19 cellular contexts compared by ENCODE assay signal in the genomic region with DNA sequence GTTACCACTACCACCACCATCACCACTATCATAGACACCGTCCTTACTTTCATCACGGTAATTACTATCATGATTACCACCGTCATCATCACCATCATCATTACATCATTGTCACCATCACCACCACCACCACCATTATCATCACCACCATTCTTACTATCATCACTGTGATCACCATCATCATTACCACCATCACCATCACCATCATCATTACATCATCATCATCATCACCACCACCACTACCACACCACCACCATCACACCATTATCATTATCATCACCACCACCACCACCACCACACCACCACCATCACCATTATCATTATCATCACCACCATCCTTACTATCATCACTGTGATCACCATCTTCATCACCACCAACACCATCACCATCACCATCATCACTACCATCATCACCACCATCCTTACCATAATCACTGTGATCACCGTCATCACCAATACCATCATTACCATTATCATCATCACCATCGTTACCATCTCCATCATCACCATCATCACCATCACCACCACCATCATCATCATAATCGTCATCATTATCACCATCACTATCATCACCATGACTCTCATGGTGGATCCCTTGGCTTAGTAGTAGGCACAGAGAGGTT.
DNase-seq lines count a peak whose midpoint lies in the region; ATAC-seq, FAIRE-seq and TF ChIP-seq lines count a peak whose summit lies in the region.
"Had no signal": no experiment of that assay in that cellular context is flagged by ENCODE, and none has a peak within 500 bp of the region (broad histone marks: within the 10 kb centered on the region; RNA-seq: fewer than 3 reads in every experiment).

No MANE protein-coding gene starts in this region.

- no peak overlapping the region for H3K9ac ChIP-seq in HepG2 (ENCODE audit: insufficient read depth, low read depth, low read length)

- POLR2A ChIA-PET in HepG2 (lab: Yijun Ruan, JAX), result no interaction called here
- POLR2A ChIA-PET in CD4-positive, alpha-beta memory T cell (lab: Charles Lee; ENCODE audit: partially characterized antibody), result no interaction called here

- H3K27ac ChIP-seq in HepG2 (ENCODE audit: extremely low read length, insufficient read depth, low read length) (no peak overlapping the region), aorta (ENCODE audit: low read depth in 1 of 2, low read length in 2 of 2) (no peak overlapping the region)
- H3K27ac ChIP-seq in CD4-positive, alpha-beta memory T cell (ENCODE audit: low read depth, low read length), result no peak overlapping the region
- H3K27ac ChIP-seq: 22Rv1 had no signal

- in situ Hi-C loops in HepG2 (cut with HindIII; ENCODE audit: extremely low pct_ligation_motif_present, low pct_unique_long_range_greater_than_20kb), result no loop called here

- no peak for TF ChIP-seq RAD21 in HepG2 (CRISPR knock-in tag; IDR thresholded peaks at IDR 0.05)

- no peaks in the 10 kb centered on the region for H3K36me3 Mint-ChIP-seq in CD4-positive, alpha-beta memory T cell

- no peaks in the 10 kb centered on the region for H3K79me2 ChIP-seq in HepG2 (ENCODE audit: insufficient read depth, low read length)

- H3K4me2 ChIP-seq in HepG2 (ENCODE audit: low read depth, low read length), result no peak overlapping the region

- H3K4me1 Mint-ChIP-seq in CD4-positive, alpha-beta memory T cell, result no peaks in the 10 kb centered on the region

- CTCF ChIA-PET in HepG2 (lab: Yijun Ruan, JAX; ENCODE audit: low intra/inter-chr PET ratio, low total read pairs), result no interaction called here
- CTCF ChIA-PET in CD4-positive, alpha-beta memory T cell (lab: Charles Lee; ENCODE audit: partially characterized antibody), result no interaction called here

- H3K27me3 Mint-ChIP-seq in CD4-positive, alpha-beta memory T cell, result peaks cover 2 to 11% of the 10 kb centered on the region in 2 donors

- TF ChIP-seq EP300 in HepG2 (IDR thresholded peaks at IDR 0.05; ENCODE audit: low read depth in 2 of 2, low read length in 2 of 2), result no peak
- no peak for TF ChIP-seq EP300 in HepG2 (CRISPR knock-in tag; IDR thresholded peaks at IDR 0.05; ENCODE audit: borderline replicate concordance)

- no peak overlapping the region for H3K4me3 ChIP-seq in HepG2 (replicated peaks in 1 of 3; ENCODE audit: insufficient read depth in 1 of 3, low read depth in 2 of 3, low read length in 3 of 3)
- no peak overlapping the region for H3K4me3 ChIP-seq in aorta (ENCODE audit: low read length in 2 of 2)
- H3K4me3 ChIP-seq in CD4-positive, alpha-beta memory T cell (ENCODE audit: low read length in 2 of 2), result no peak overlapping the region
- H3K4me3 ChIP-seq: HAP-1 had no signal

- no peak for TF ChIP-seq CTCF in HepG2 (CRISPR knock-in tag; IDR thresholded peaks at IDR 0.05)

- no peak overlapping the region for H3K4me3 Mint-ChIP-seq in CD4-positive, alpha-beta memory T cell
- H3K4me3 Mint-ChIP-seq: CD4-positive, alpha-beta T cell had no signal

- ATAC-seq in Right ventricle myocardium inferior (peak; percentile 20), Right ventricle myocardium superior (ENCODE audit: poor library complexity) (no peak), HepG2 (no peak), aorta (ENCODE audit: low FRiP score) (peak; percentile 49), GM21825 (IDR thresholded peaks at IDR 0.05; ENCODE audit: unreplicated experiment) (no peak)

- no TSS peak for BruUV-seq in HepG2 (replicated peaks; lab: Mats Ljungman, UMichigan)

- peak; percentile 65 for FAIRE-seq in colon (lab: Jason Lieb, UNC)
- peak; percentile 72 for FAIRE-seq in HepG2 (lab: Jason Lieb, UNC)

- WGBS in HepG2 (ENCODE audit: low lambda C conversion rate), result 28% methylated on average over 6 of the region's 6 CpGs
- WGBS in aorta, 2 donors, result 88 to 97% methylated on average over 6 of the region's 6 CpGs

- no peak overlapping the region for H2AFZ ChIP-seq in HepG2 (ENCODE audit: low read length)

- no peak overlapping the region for H3K27ac Mint-ChIP-seq in CD4-positive, alpha-beta memory T cell
- H3K27ac Mint-ChIP-seq: CD4-positive, alpha-beta T cell had no signal

- no peaks in the 10 kb centered on the region for H3K9me3 Mint-ChIP-seq in CD4-positive, alpha-beta memory T cell
- H3K9me3 Mint-ChIP-seq: CD4-positive, alpha-beta T cell had no signal

- H3K36me3 ChIP-seq in HepG2 (replicated peaks in 1 of 2; ENCODE audit: control insufficient read depth in 1 of 2, insufficient read depth in 2 of 2, low read length in 2 of 2) (no peaks in the 10 kb centered on the region), aorta (ENCODE audit: control insufficient read depth in 1 of 2, insufficient read depth in 2 of 2, low read length in 1 of 2) (no peaks in the 10 kb centered on the region)
- no peaks in the 10 kb centered on the region for H3K36me3 ChIP-seq in CD4-positive, alpha-beta memory T cell (ENCODE audit: insufficient read depth, low read length)
- H3K36me3 ChIP-seq: BE2C, HAP-1 had no signal

- H3K27me3 ChIP-seq in HepG2 (ENCODE audit: control insufficient read depth in 1 of 2, insufficient read depth in 2 of 2, low read length in 2 of 2), result peaks cover 3 to 9% of the 10 kb centered on the region in 2 experiments; a peak in 3 of 5 replicates
- H3K27me3 ChIP-seq in aorta (ENCODE audit: control insufficient read depth in 1 of 2, insufficient read depth in 2 of 2, low read length in 1 of 2), result no peaks in the 10 kb centered on the region
- H3K27me3 ChIP-seq in CD4-positive, alpha-beta memory T cell (ENCODE audit: insufficient read depth, low read length), result no peaks in the 10 kb centered on the region
- H3K27me3 ChIP-seq: BE2C had no signal

- H3K4me1 ChIP-seq in HepG2 (ENCODE audit: insufficient read depth, low read length) (no peaks in the 10 kb centered on the region), aorta (ENCODE audit: control insufficient read depth in 1 of 2, insufficient read depth in 2 of 2, low read length in 2 of 2) (no peaks in the 10 kb centered on the region)
- no peaks in the 10 kb centered on the region for H3K4me1 ChIP-seq in CD4-positive, alpha-beta memory T cell (ENCODE audit: insufficient read depth, low read length)
- H3K4me1 ChIP-seq: BE2C, HAP-1 had no signal

- H3K9me3 ChIP-seq in HepG2 (ENCODE audit: low read length), result 0 out of 2 replicates have a peak, but pooled peaks cover 5% of the 10 kb centered on the region
- H3K9me3 ChIP-seq in aorta (ENCODE audit: control insufficient read depth, low read length), result no peaks in the 10 kb centered on the region
- no peaks in the 10 kb centered on the region for H3K9me3 ChIP-seq in CD4-positive, alpha-beta memory T cell (ENCODE audit: control insufficient read depth in 1 of 2, low read length in 2 of 2)
- H3K9me3 ChIP-seq: BE2C, HAP-1 had no signal

- no peak for TF ChIP-seq POLR2A in HepG2 (IDR thresholded peaks at IDR 0.05; ENCODE audit: insufficient read depth in 1 of 2, low read depth in 2 of 2, low read length in 2 of 2)

- intact Hi-C loops in Right ventricle myocardium inferior (cut with DNase I) (no loop called here), Right ventricle myocardium superior (cut with DNase I) (no loop called here), HepG2 (cut with micrococcal nuclease; ENCODE audit: unreplicated experiment) (no loop called here), aorta (cut with DNase I) (no loop called here)
- intact Hi-C loops in CD4-positive, alpha-beta memory T cell (cut with micrococcal nuclease), result no loop called here

- no peaks in the 10 kb centered on the region for H4K20me1 ChIP-seq in HepG2 (ENCODE audit: insufficient read depth, low read length)

- no peak for DNase-seq in Right ventricle myocardium inferior (ENCODE audit: missing footprints)
- DNase-seq in Right ventricle myocardium superior, result no peak
- DNase-seq in HepG2 (ENCODE audit: low spot score), result no peak
- DNase-seq in aorta, result no peak
- DNase-seq in CD4-positive, alpha-beta memory T cell, result no peak
- DNase-seq in SKM-1 treated with dmso at 0.1 percent for 144 hours (lab: John Stamatoyannopoulos, UW; ENCODE audit: unreplicated experiment), result no peak
- DNase-seq: BE2C; Calu3; CD4-positive, alpha-beta T cell; DMS53; KG1; NCI-H1436; NCI-H2081; NCI-H748 treated with DMSO at 0.1 percent for 48 hours; OCI-M1 had no signal

TF ChIP-seq in HepG2, 621 proteins besides CTCF, POLR2A, EP300 and RAD21:
- TF ChIP-seq CREB1 (IDR thresholded peaks at IDR 0.05), result peak; percentile 96
- no peak for TF ChIP-seq CREB1 (CRISPR knock-in tag; IDR thresholded peaks at IDR 0.05)
- TF ChIP-seq SOX6 (IDR thresholded peaks at IDR 0.05), result 0 out of 2 replicates have a peak, but pooled peaks have one; percentile 30
- TF ChIP-seq SOX6 (CRISPR knock-in tag; IDR thresholded peaks at IDR 0.05), result no peak
- TF ChIP-seq ZNF891 (CRISPR knock-in tag; IDR thresholded peaks at IDR 0.05), result no peak
- TF ChIP-seq, protein P1, sequence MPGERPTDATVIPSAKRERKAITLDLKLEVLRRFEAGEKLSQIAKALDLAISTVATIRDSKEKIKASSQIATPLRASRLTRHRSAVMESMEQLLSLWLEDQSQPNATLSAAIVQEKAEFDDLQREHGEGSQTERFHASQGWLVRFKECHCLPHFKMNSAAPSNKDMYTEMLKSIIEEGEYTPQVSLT (CRISPR knock-in tag; IDR thresholded peaks at IDR 0.05; ENCODE audit: borderline replicate concordance, low read depth), result no peak
- TF ChIP-seq POLR2AphosphoS2 (IDR thresholded peaks at IDR 0.05; ENCODE audit: low read depth, low read length), result no peak
- TF ChIP-seq BCL6 (CRISPR knock-in tag; IDR thresholded peaks at IDR 0.05), result no peak
- TF ChIP-seq IKZF1 (IDR thresholded peaks at IDR 0.05), result peak; percentile 81; the same call in 1 of the 2 replicates
- peak; percentile 98 for TF ChIP-seq ATF7 (IDR thresholded peaks at IDR 0.05)
- no peak for TF ChIP-seq ATF7 (CRISPR knock-in tag; IDR thresholded peaks at IDR 0.05)
- TF ChIP-seq FOXK2 (IDR thresholded peaks at IDR 0.05), result 0 out of 2 replicates have a peak, but pooled peaks have one; percentile 32
TF ChIP-seq in HepG2: peak in this region for 5.

Comparison
In these comparisons a context has a peak if more than half of its experiments do, and no peak if none do; other contexts are left out.
1. ATAC-seq: peak in Right ventricle myocardium inferior (single experiment) and aorta (single experiment); none in Right ventricle myocardium superior (single experiment), HepG2 (single experiment) and GM21825 (single experiment).